Comparison of ENCODE assay signal across 9 cellular contexts in genomic region chr3:12706504-12707253, GRCh38. TPM values are rescaled to one million over a fixed set of nuclear protein-coding genes. Genes with fewer than 3 reads are reported as not detected.
A peak's percentile ranks its signal among the peaks of the same experiment; 100 is the strongest.
DNase-seq lines count a peak whose midpoint lies in the region; ATAC-seq and TF ChIP-seq lines count a peak whose summit lies in the region.
"Had no signal": no experiment of that assay in that cellular context is flagged by ENCODE, and none has a peak within 500 bp of the region (broad histone marks: within the 10 kb centered on the region; RNA-seq: fewer than 3 reads in every experiment).

No MANE protein-coding gene starts in this region.

- no peaks in the 10 kb centered on the region for H3K4me1 Mint-ChIP-seq in WTC11

- no peak overlapping the region for H3K27ac Mint-ChIP-seq in WTC11

- H3K4me3 Mint-ChIP-seq in WTC11 = no peak overlapping the region

- no peaks in the 10 kb centered on the region for H3K36me3 ChIP-seq in lower lobe of right lung

- H3K4me1 ChIP-seq in lower lobe of right lung = no peaks in the 10 kb centered on the region

- peak; percentile 83 for DNase-seq in A172 (ENCODE audit: low spot score)
- peak; percentile 71 for DNase-seq in GM13977 (ENCODE audit: low spot score)
- DNase-seq in NCI-H2171 treated with DMSO at 0.1 percent for 48 hours (lab: John Stamatoyannopoulos, UW) = peak; percentile 56
- DNase-seq in WTC11 (ENCODE audit: low spot score) = peak; percentile 78
- peak; percentile 71 for DNase-seq in cerebellar cortex (ENCODE audit: low spot score)
- DNase-seq in lower lobe of right lung = peak; percentile 53
- peak; percentile 7 to 14 for DNase-seq in stimulated activated CD8-positive, alpha-beta memory T cell treated with anti-CD3 and anti-CD28 coated beads, Interleukin-4, amount 100 ng/mL, for 4 hours (ENCODE audit: low read depth in 2 of 2, low spot score in 1 of 2)

- H3K36me3 Mint-ChIP-seq in WTC11 = no peaks in the 10 kb centered on the region

- TF ChIP-seq CTCF in GM13977 (IDR thresholded peaks at IDR 0.05; ENCODE audit: extremely low read depth, insufficient read depth, missing control alignments) (peak; percentile 83), WTC11 (IDR thresholded peaks at IDR 0.05) (peak; percentile 44; the same call in 1 of the 2 replicates), lower lobe of right lung (IDR thresholded peaks at IDR 0.05) (peak; percentile 82)

- ATAC-seq in HG02973 (IDR thresholded peaks at IDR 0.05; ENCODE audit: unreplicated experiment) (peak; percentile 90), WTC11 (peak; percentile 99), lower lobe of right lung (peak; percentile 93 to 94)

- no peaks in the 10 kb centered on the region for H3K9me3 ChIP-seq in lower lobe of right lung

- in situ Hi-C loops in GM13977 (cut with MboI; ENCODE audit: low pct_unique_long_range_greater_than_20kb, low sequenced_read_pairs, unreplicated experiment) = no loop called here

- H3K27me3 ChIP-seq in lower lobe of right lung (ENCODE audit: low read depth) = no peaks in the 10 kb centered on the region

- no peak overlapping the region for H3K4me3 ChIP-seq in lower lobe of right lung

- CTCF ChIA-PET in WTC11 (lab: Charles Lee) = interaction anchor here (0.6 to 2.5 kb wide), 33 partner anchors 8 to 211 kb away, joined by 3 to 22 read pairs (median 4); partner anchors contain the start of genes CAND2, MKRN2OS and TMEM40

- peaks cover 7% of the 10 kb centered on the region for H3K9me3 Mint-ChIP-seq in WTC11

- no peak overlapping the region for H3K27ac ChIP-seq in lower lobe of right lung

- intact Hi-C loops in lower lobe of right lung (cut with DNase I) = no loop called here

- H3K27me3 Mint-ChIP-seq in WTC11 (ENCODE audit: low read depth) = no peaks in the 10 kb centered on the region

- POLR2A ChIA-PET in WTC11 (lab: Charles Lee) = no interaction called here

TF ChIP-seq in WTC11, 78 proteins besides CTCF, POLR2A, EP300 and RAD21:
- no peak for TF ChIP-seq FOXP1 (CRISPR knock-in tag; IDR thresholded peaks at IDR 0.05; ENCODE audit: borderline replicate concordance)
- peak; percentile 88; the same call in 1 of the 2 replicates for TF ChIP-seq ZNF512 (CRISPR knock-in tag; IDR thresholded peaks at IDR 0.05; ENCODE audit: borderline replicate concordance)
- 0 out of 2 replicates have a peak, but pooled peaks have one; percentile 23 for TF ChIP-seq ETV6 (CRISPR knock-in tag; IDR thresholded peaks at IDR 0.05)
- TF ChIP-seq CDX4 (CRISPR knock-in tag; IDR thresholded peaks at IDR 0.05; ENCODE audit: borderline replicate concordance) = no peak

RNA-seq across cellular contexts. Expression of gene RAF1, which starts 42.8 kb away (rescaled TPM):
- 115 and 133 TPM in 2 replicates for total RNA-seq in A172 (2014; rRNA removed; shearing (Covaris generic))
- 85.0 to 101 TPM (median 86.1 TPM) in 3 replicates for total RNA-seq in WTC11 (2021)
- total RNA-seq in lower lobe of right lung = 92.7 TPM

RNA-seq across cellular contexts. Expression of gene TMEM40, which starts 52.4 kb away (rescaled TPM):
- total RNA-seq in A172 (2014; rRNA removed; shearing (Covaris generic)) = 2.9 TPM in 1 of 2 replicates, not detected in the other
- 0.17 TPM in 1 of 3 replicates, not detected in the others for total RNA-seq in WTC11 (2021)
- total RNA-seq in lower lobe of right lung = 1.0 TPM
- total RNA-seq: subcutaneous adipose tissue had no signal

Comparison
In these comparisons a context has a peak if more than half of its experiments do, and no peak if none do; other contexts are left out.
1. DNase-seq: peak in every context shown above with its lines; median percentile 83 in A172; 78 in WTC11; 71 in GM13977; 71 in cerebellar cortex; 56 in NCI-H2171 treated with DMSO at 0.1 percent for 48 hours; 53 in lower lobe of right lung; 10 in stimulated activated CD8-positive, alpha-beta memory T cell treated with anti-CD3 and anti-CD28 coated beads, Interleukin-4, amount 100 ng/mL, for 4 hours.